ENCODE assay signal across 8 cellular contexts in the genomic region with DNA sequence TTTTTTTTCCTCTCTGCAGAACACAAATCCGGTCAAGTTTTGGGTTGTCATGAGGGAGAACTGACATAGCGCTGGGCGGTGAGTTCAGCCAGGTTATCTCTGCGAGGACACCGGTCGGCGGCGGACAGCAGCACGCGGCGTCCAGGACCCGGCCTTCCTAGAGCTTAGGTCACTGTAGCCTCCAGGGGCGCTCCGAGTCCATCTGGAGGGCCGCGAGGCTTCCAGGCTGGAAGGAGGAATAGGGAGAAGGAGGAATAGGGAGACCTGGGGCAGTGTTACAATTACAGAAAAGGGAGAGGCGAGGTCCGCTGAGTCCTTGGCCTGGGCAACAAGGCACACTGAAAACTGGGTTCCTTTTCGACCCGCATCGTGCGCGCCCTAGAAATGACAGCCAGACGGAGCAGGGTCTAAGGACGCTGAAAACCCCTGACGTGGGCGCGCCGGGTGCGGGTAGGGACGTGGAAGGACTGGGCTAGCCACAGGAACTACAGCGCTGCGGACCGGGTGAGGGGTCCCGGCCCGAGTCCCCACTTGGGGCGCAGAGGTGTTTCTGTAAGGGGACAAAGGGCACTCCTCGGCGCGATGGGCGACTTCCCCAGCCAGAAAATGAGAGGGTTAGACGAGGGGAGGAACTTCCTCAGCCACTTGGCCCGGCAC. TPM values are rescaled to one million over a fixed set of nuclear protein-coding genes. Genes with fewer than 3 reads are reported as not detected.
A peak's percentile ranks its signal among the peaks of the same experiment; 100 is the strongest.
DNase-seq lines count a peak whose midpoint lies in the region; TF ChIP-seq lines count a peak whose summit lies in the region.

No MANE protein-coding gene starts in this region.

- H3K79me2 ChIP-seq in MM.1S (ENCODE audit: low read length) (no peaks in the 10 kb centered on the region), mesendoderm (ENCODE audit: control insufficient read depth, insufficient read depth, low read length) (no peaks in the 10 kb centered on the region)

- intact Hi-C loops in colonic mucosa (cut with DNase I), result no loop called here

- DNase-seq in EH (ENCODE audit: low read depth), result peak; percentile 53
- DNase-seq in MM.1S, result no peak
- peak; percentile 19 for DNase-seq in colonic mucosa
- peak; percentile 87 for DNase-seq in mesendoderm
- DNase-seq in MV-4-11 (lab: John Stamatoyannopoulos, UW), result no peak
- DNase-seq in SIG-M5 treated with dmso at 0.1 percent for 504 hours (lab: John Stamatoyannopoulos, UW; ENCODE audit: unreplicated experiment), result no peak
- DNase-seq in HPDE6-E6E7 (ENCODE audit: extremely low spot score), result no peak
- DNase-seq in foreskin melanocyte, result no peak

- H3K27me3 ChIP-seq in MM.1S (replicated peaks; ENCODE audit: insufficient read depth, low read length) (peaks cover 11% of the 10 kb centered on the region), colonic mucosa (peaks cover 46% of the 10 kb centered on the region), mesendoderm (ENCODE audit: insufficient read depth, low read length, poor library complexity) (peaks cover 13% of the 10 kb centered on the region)

- no peak overlapping the region for H2AFZ ChIP-seq in MM.1S (ENCODE audit: low read length)

- no peak overlapping the region for H3K18ac ChIP-seq in mesendoderm (ENCODE audit: low read length)

- H3K27ac ChIP-seq in MM.1S (ENCODE audit: low read length) (no peak overlapping the region), colonic mucosa (no peak overlapping the region), mesendoderm (ENCODE audit: low read depth, low read length) (no peak overlapping the region)

- H4K5ac ChIP-seq in mesendoderm (ENCODE audit: low read length), result no peak overlapping the region

- no peaks in the 10 kb centered on the region for H3K9me2 ChIP-seq in MM.1S (replicated peaks; ENCODE audit: insufficient read depth, low read length)

- no peak overlapping the region for H2BK120ac ChIP-seq in mesendoderm (ENCODE audit: low read depth, low read length)

- H3K4ac ChIP-seq in mesendoderm (ENCODE audit: low read depth, low read length), result no peak overlapping the region

- no peak for TF ChIP-seq CTCF in MM.1S (IDR thresholded peaks at IDR 0.05; ENCODE audit: low read length)
- no peak for TF ChIP-seq CTCF in colonic mucosa (IDR thresholded peaks at IDR 0.05)

- H2BK5ac ChIP-seq in mesendoderm (ENCODE audit: low read length), result no peak overlapping the region

- H4K8ac ChIP-seq in mesendoderm (ENCODE audit: low read depth, low read length), result no peak overlapping the region

- H3K9ac ChIP-seq in MM.1S (ENCODE audit: low read length) (no peak overlapping the region), colonic mucosa (ENCODE audit: low read depth in 2 of 2, low read length in 2 of 2) (peak overlapping the region in 1 of 2 donors; percentile 25), mesendoderm (ENCODE audit: low read length) (peak overlapping the region; percentile 50)

- no CpG with 5 or more reads among the region's 43 CpGs for WGBS in mesendoderm (ENCODE audit: extremely low coverage, insufficient coverage, low lambda C conversion rate)

- H3F3A ChIP-seq in MM.1S (ENCODE audit: insufficient read depth, low read length), result no peaks in the 10 kb centered on the region

- no peak overlapping the region for H2AK5ac ChIP-seq in mesendoderm (ENCODE audit: low read length)

- H3K56ac ChIP-seq in mesendoderm (ENCODE audit: low read length), result peak overlapping the region; percentile 63

- H3K23ac ChIP-seq in mesendoderm (ENCODE audit: low read length), result no peak overlapping the region

- H3K9me3 ChIP-seq in MM.1S (replicated peaks; ENCODE audit: insufficient read depth, low read length) (no peaks in the 10 kb centered on the region), colonic mucosa (no peaks in the 10 kb centered on the region)

- no peak overlapping the region for H3K4me3 ChIP-seq in MM.1S (ENCODE audit: low read length)
- H3K4me3 ChIP-seq in colonic mucosa, result peak overlapping the region; percentile 22
- peak overlapping the region; percentile 3 for H3K4me3 ChIP-seq in mesendoderm (ENCODE audit: low read length)

- no peak overlapping the region for H2BK15ac ChIP-seq in mesendoderm (replicated peaks; ENCODE audit: low read depth)

- H3K4me1 ChIP-seq in MM.1S (ENCODE audit: low read length), result no peaks in the 10 kb centered on the region
- peaks cover 4% of the 10 kb centered on the region for H3K4me1 ChIP-seq in colonic mucosa
- H3K4me1 ChIP-seq in mesendoderm (ENCODE audit: control insufficient read depth, low read depth, low read length), result no peaks in the 10 kb centered on the region

- H3K4me2 ChIP-seq in MM.1S (ENCODE audit: low read depth, low read length), result peak overlapping the region; percentile 27
- peak overlapping the region; percentile 67 for H3K4me2 ChIP-seq in mesendoderm (ENCODE audit: low read length)

- H3K36me3 ChIP-seq in MM.1S (replicated peaks; ENCODE audit: insufficient read depth, low read length) (no peaks in the 10 kb centered on the region), colonic mucosa (no peaks in the 10 kb centered on the region), mesendoderm (ENCODE audit: control insufficient read depth, insufficient read depth, low read length) (no peaks in the 10 kb centered on the region)

- no peaks in the 10 kb centered on the region for H4K20me1 ChIP-seq in MM.1S (ENCODE audit: insufficient read depth, low read length)

- no peaks in the 10 kb centered on the region for H3K79me1 ChIP-seq in mesendoderm (ENCODE audit: low read length)

RNA-seq across cellular contexts. Expression of a gene that starts 0.5 kb away (rescaled TPM):
- total RNA-seq in colonic mucosa, result 1 to 10 TPM in 1 of 2 donors, under 1 TPM in 1; 0.05 to 1.1 TPM
- 0.21 TPM for polyA plus RNA-seq in mesendoderm (2013, experiment 1 of 2)
- 0.20 TPM for polyA plus RNA-seq in mesendoderm (2013, experiment 2 of 2)

Comparison
In these comparisons a context has a peak if more than half of its experiments do, and no peak if none do; other contexts are left out.
1. DNase-seq: peak in EH (single experiment), colonic mucosa (single experiment) and mesendoderm (single experiment); none in MM.1S (single experiment), MV-4-11 (single experiment), SIG-M5 treated with dmso at 0.1 percent for 504 hours (single experiment), HPDE6-E6E7 (single experiment) and foreskin melanocyte (single experiment).